Comparison of ENCODE assay signal across 25 cellular contexts in genomic region chr12:130787041-130787440, GRCh38. TPM values are rescaled to one million over a fixed set of nuclear protein-coding genes. Genes with fewer than 3 reads are reported as not detected.
A peak's percentile ranks its signal among the peaks of the same experiment; 100 is the strongest.
DNase-seq lines count a peak whose midpoint lies in the region; ATAC-seq, FAIRE-seq and TF ChIP-seq lines count a peak whose summit lies in the region.
"Had no signal": no experiment of that assay in that cellular context is flagged by ENCODE, and none has a peak within 500 bp of the region (broad histone marks: within the 10 kb centered on the region; RNA-seq: fewer than 3 reads in every experiment).

No MANE protein-coding gene starts in this region.

- peak; percentile 8 for ATAC-seq in stimulated activated memory B cell treated with anti-CD40 and anti-IgM and Interleukin-4, amounts not matched to agents 10 μg/mL and 1 μg/mL and 100 μg/mL, for 72 hours
- ATAC-seq in stimulated activated naive CD8-positive, alpha-beta T cell treated with anti-CD3 and anti-CD28 coated beads, Interleukin-15, Interleukin-2, amounts not matched to agents 100 U/mL and 50 U/mL, for 24 hours: no peak
- no peak for ATAC-seq in HG02885 (IDR thresholded peaks at IDR 0.05; ENCODE audit: poor library complexity, unreplicated experiment)
- ATAC-seq: GM12878, Panc1 had no signal

- H3K27ac Mint-ChIP-seq in stimulated activated memory B cell treated with anti-CD40 and anti-IgM and Interleukin-4, amounts not matched to agents 10 μg/mL and 1 μg/mL and 100 μg/mL, for 72 hours: no peak overlapping the region
- H3K27ac Mint-ChIP-seq: CD4-positive, alpha-beta T cell had no signal

- peak overlapping the region; percentile 90 for H3K27ac ChIP-seq in HUES64 (ENCODE audit: low read depth, low read length)
- H3K27ac ChIP-seq in keratinocyte (ENCODE audit: control insufficient read depth, insufficient read depth, low read length): peak overlapping the region; percentile 78
- H3K27ac ChIP-seq: A549; BLaER1 treated with 17β-estradiol and CSF1 and Interleukin-3, amounts not matched to agents 10 nM and 100 nM; RWPE1 had no signal

- H3K9me1 ChIP-seq in keratinocyte (ENCODE audit: control insufficient read depth, extremely low read depth, insufficient read depth, low read length): no peaks in the 10 kb centered on the region

- FAIRE-seq in keratinocyte (lab: Jason Lieb, UNC): no peak
- FAIRE-seq: A549, G401.6, GM12878, H54 had no signal

- H3K4me1 Mint-ChIP-seq in stimulated activated memory B cell treated with anti-CD40 and anti-IgM and Interleukin-4, amounts not matched to agents 10 μg/mL and 1 μg/mL and 100 μg/mL, for 72 hours: no peaks in the 10 kb centered on the region

- H3K9ac ChIP-seq in HUES64 (ENCODE audit: low read depth, low read length) (no peak overlapping the region), keratinocyte (ENCODE audit: control insufficient read depth, extremely low read depth, insufficient read depth, low read length) (peak overlapping the region; percentile 70)
- H3K9ac ChIP-seq: BLaER1 treated with 17β-estradiol and CSF1 and Interleukin-3, amounts not matched to agents 10 nM and 100 nM had no signal

- H4K20me1 ChIP-seq in keratinocyte (ENCODE audit: control insufficient read depth, extremely low read depth, insufficient read depth, low read length): no peaks in the 10 kb centered on the region

- peaks cover 7% of the 10 kb centered on the region for H3K9me3 Mint-ChIP-seq in stimulated activated memory B cell treated with anti-CD40 and anti-IgM and Interleukin-4, amounts not matched to agents 10 μg/mL and 1 μg/mL and 100 μg/mL, for 72 hours

- WGBS in HUES64: 75% methylated on average over 10 of the region's 10 CpGs

- no peak for TF ChIP-seq CTCF in keratinocyte (optimal IDR thresholded peaks at IDR 0.05 in 1 of 3, IDR thresholded peaks at IDR 0.05 in 1 of 3, conservative IDR thresholded peaks at IDR 0.05 in 1 of 3; ENCODE audit: extremely low read depth in 1 of 3, insufficient read depth in 2 of 3, low read length in 3 of 3)

- no peaks in the 10 kb centered on the region for H3K79me2 ChIP-seq in keratinocyte (ENCODE audit: control insufficient read depth, insufficient read depth, low read length)

- no peak overlapping the region for H2AFZ ChIP-seq in keratinocyte (ENCODE audit: control insufficient read depth, low read length)

- no peaks in the 10 kb centered on the region for H3K27me3 Mint-ChIP-seq in stimulated activated memory B cell treated with anti-CD40 and anti-IgM and Interleukin-4, amounts not matched to agents 10 μg/mL and 1 μg/mL and 100 μg/mL, for 72 hours
- H3K27me3 Mint-ChIP-seq: CD4-positive, alpha-beta T cell had no signal

- peaks cover 81% of the 10 kb centered on the region for H3K36me3 Mint-ChIP-seq in stimulated activated memory B cell treated with anti-CD40 and anti-IgM and Interleukin-4, amounts not matched to agents 10 μg/mL and 1 μg/mL and 100 μg/mL, for 72 hours

- peaks cover 50% of the 10 kb centered on the region for H3K4me1 ChIP-seq in HUES64 (ENCODE audit: insufficient read depth, low read length)
- H3K4me1 ChIP-seq in keratinocyte (ENCODE audit: control insufficient read depth, extremely low read depth, insufficient read depth, low read length): peaks cover 16% of the 10 kb centered on the region
- H3K4me1 ChIP-seq: A549; BLaER1 treated with 17β-estradiol and CSF1 and Interleukin-3, amounts not matched to agents 10 nM and 100 nM had no signal

- H3K4me3 ChIP-seq in H7 (ENCODE audit: insufficient read depth, low read depth, low read length) (no peak overlapping the region), HUES64 (ENCODE audit: low read length) (no peak overlapping the region), keratinocyte (ENCODE audit: control insufficient read depth in 2 of 3, extremely low read depth in 1 of 3, insufficient read depth in 2 of 3, low read depth in 1 of 3, low read length in 3 of 3) (no peak overlapping the region)
- H3K4me3 ChIP-seq: A549; BLaER1 treated with 17β-estradiol and CSF1 and Interleukin-3, amounts not matched to agents 10 nM and 100 nM; GM12878 had no signal

- DNase-seq in H7 (peak; percentile 56), keratinocyte (ENCODE audit: low read depth, low spot score) (no peak), GF-D8 (lab: John Stamatoyannopoulos, UW) (no peak)
- no peak for DNase-seq in stimulated activated naive CD8-positive, alpha-beta T cell treated with anti-CD3 and anti-CD28 coated beads, Interleukin-15, Interleukin-2, amounts not matched to agents 100 U/mL and 50 U/mL, for 24 hours
- DNase-seq: AML-193; CD4-positive, alpha-beta T cell; COR-L47; DMS53; IMR-90; KG1; MM.1S; NCI-H2029; NCI-H446 treated with DMSO at 0.1 percent for 48 hours; SHP77 treated with DMSO at 0.1 percent for 48 hours; T-helper 1 cell had no signal

- H3K4me3 Mint-ChIP-seq in stimulated activated memory B cell treated with anti-CD40 and anti-IgM and Interleukin-4, amounts not matched to agents 10 μg/mL and 1 μg/mL and 100 μg/mL, for 72 hours: no peak overlapping the region
- H3K4me3 Mint-ChIP-seq: CD4-positive, alpha-beta T cell had no signal

- H3K27me3 ChIP-seq in H7 (ENCODE audit: control insufficient read depth, insufficient read depth, low read length) (no peaks in the 10 kb centered on the region; the same call in 1 of the 2 replicates), HUES64 (ENCODE audit: insufficient read depth, low read length) (no peaks in the 10 kb centered on the region), keratinocyte (ENCODE audit: control insufficient read depth, extremely low read depth, insufficient read depth, low read length) (no peaks in the 10 kb centered on the region)
- H3K27me3 ChIP-seq: BLaER1 treated with 17β-estradiol and CSF1 and Interleukin-3, amounts not matched to agents 10 nM and 100 nM had no signal

- H3K4me2 ChIP-seq in keratinocyte (ENCODE audit: control insufficient read depth, extremely low read depth, insufficient read depth, low read depth, low read length): no peak overlapping the region
- H3K4me2 ChIP-seq: A549; BLaER1 treated with 17β-estradiol and CSF1 and Interleukin-3, amounts not matched to agents 10 nM and 100 nM had no signal

- H3K36me3 ChIP-seq in H7 (replicated peaks; ENCODE audit: control insufficient read depth, insufficient read depth, low read length): peaks cover 2% of the 10 kb centered on the region; the same call in 1 of the 2 replicates
- peaks cover 6% of the 10 kb centered on the region; the same call in 1 of the 2 replicates for H3K36me3 ChIP-seq in HUES64 (ENCODE audit: insufficient read depth, low read length)
- peaks cover 2 to 5% of the 10 kb centered on the region in 2 experiments for H3K36me3 ChIP-seq in keratinocyte (ENCODE audit: control insufficient read depth in 2 of 2, extremely low read depth in 1 of 2, insufficient read depth in 2 of 2, low read length in 2 of 2)

- dilution Hi-C loops in keratinocyte (cut with MboI; ENCODE audit: extremely low pct_ligation_motif_present, low sequenced_read_pairs): no loop called here

- H3K9me3 ChIP-seq in HUES64 (ENCODE audit: insufficient read depth, low read depth, low read length): 0 out of 2 replicates have a peak, but pooled peaks cover 3% of the 10 kb centered on the region
- no peaks in the 10 kb centered on the region for H3K9me3 ChIP-seq in keratinocyte (ENCODE audit: control insufficient read depth, low read depth, low read length)

RNA-seq across cellular contexts. Expression of gene STX2, which starts 52.0 kb away (rescaled TPM):
- 19.3 and 24.9 TPM in 2 replicates for total RNA-seq in H7 (2014; rRNA removed; shearing (Covaris generic))
- polyA plus RNA-seq in HUES64 (2013, experiment 1 of 2): 16.4 TPM
- 19.1 TPM for polyA plus RNA-seq in HUES64 (2013, experiment 2 of 2)
- polyA plus RNA-seq in keratinocyte: 14.8 to 24.1 TPM (median 18.9 TPM) in 3 replicates
- polyA plus RNA-seq in keratinocyte (2011; ENCODE audit: low read depth): 45.9 TPM
- polyA plus RNA-seq in keratinocyte (2011; cell fraction: cytosol; rRNA removed): 12.7 and 18.4 TPM in 2 replicates
- 39.9 and 45.8 TPM in 2 replicates for polyA plus RNA-seq in keratinocyte (2011; cell fraction: nucleus; rRNA removed)
- polyA plus RNA-seq in keratinocyte (2012; ENCODE audit: low replicate concordance): 5.6 and 16.1 TPM in 2 replicates
- 6.2 to 13.8 TPM (median 6.9 TPM) in 3 replicates for polyA minus RNA-seq in keratinocyte
- polyA minus RNA-seq in keratinocyte (2011; cell fraction: cytosol; rRNA and poly(A)+ RNA removed): 9.8 TPM
- polyA minus RNA-seq in keratinocyte (2011; cell fraction: nucleus; rRNA and poly(A)+ RNA removed): 4.9 and 9.9 TPM in 2 replicates
